Comparison of ENCODE assay signal across 12 cellular contexts in genomic region chr9:89277454-89277853, GRCh38. TPM values are rescaled to one million over a fixed set of nuclear protein-coding genes. Genes with fewer than 3 reads are reported as not detected.
A peak's percentile ranks its signal among the peaks of the same experiment; 100 is the strongest.
DNase-seq lines count a peak whose midpoint lies in the region; ATAC-seq and TF ChIP-seq lines count a peak whose summit lies in the region.
"Had no signal": no experiment of that assay in that cellular context is flagged by ENCODE, and none has a peak within 500 bp of the region (broad histone marks: within the 10 kb centered on the region; RNA-seq: fewer than 3 reads in every experiment).

No MANE protein-coding gene starts in this region.

- TF ChIP-seq CTCF in mucosa of descending colon (IDR thresholded peaks at IDR 0.05) (no peak), RWPE1 (conservative IDR thresholded peaks at IDR 0.05; ENCODE audit: low read depth) (no peak)

- no peaks in the 10 kb centered on the region for H3K4me1 ChIP-seq in mucosa of descending colon (ENCODE audit: low read depth)
- H3K4me1 ChIP-seq: testis had no signal

- CTCF ChIA-PET in RWPE1 (lab: Yijun Ruan, JAX), result interaction anchor here (0.6 kb wide), 1 partner anchor 263 kb away, joined by 3 read pairs; no protein-coding TSS in a partner anchor

- intact Hi-C loops in mucosa of descending colon (cut with DNase I, micrococcal nuclease), result no loop called here

- H3K27ac ChIP-seq in KOPT-K1 (ENCODE audit: low read depth, low read length, poor library complexity, severe bottlenecking), result peak overlapping the region; percentile 35
- no peak overlapping the region for H3K27ac ChIP-seq in substantia nigra (ENCODE audit: low read depth, low read length, poor library complexity, severe bottlenecking)
- H3K27ac ChIP-seq in RWPE1, result no peak overlapping the region
- H3K27ac ChIP-seq: ovary, testis had no signal

- H3K36me3 ChIP-seq in KOPT-K1 (ENCODE audit: insufficient read depth, low read length) (no peaks in the 10 kb centered on the region), mucosa of descending colon (ENCODE audit: low read depth) (no peaks in the 10 kb centered on the region)
- H3K36me3 ChIP-seq: ovary had no signal

- DNase-seq in astrocyte of the hippocampus (ENCODE audit: low read depth, low spot score) (peak; percentile 21), mucosa of descending colon (peak in 1 of 3 donors; percentile 26), substantia nigra (lab: John Stamatoyannopoulos, UW) (no peak), RWPE1 (ENCODE audit: low spot score) (no peak), retina (no peak)
- DNase-seq: activated CD8-positive, alpha-beta memory T cell treated with anti-CD3 and anti-CD28 coated beads for 24 hours; Kasumi-1; NCI-H526; ovary; testis had no signal

- peak; percentile 53 for ATAC-seq in GM18511 (IDR thresholded peaks at IDR 0.05; ENCODE audit: unreplicated experiment)
- ATAC-seq in mucosa of descending colon, result peak; percentile 90

- POLR2A ChIA-PET in RWPE1 (lab: Yijun Ruan, JAX; ENCODE audit: low non-redundant PET), result no interaction called here

- no peak overlapping the region for H3K4me3 ChIP-seq in mucosa of descending colon
- H3K4me3 ChIP-seq: ovary, testis had no signal

- H3K9me3 ChIP-seq in KOPT-K1 (ENCODE audit: insufficient read depth, low read length, poor library complexity, severe bottlenecking), result peaks cover 35% of the 10 kb centered on the region
- H3K9me3 ChIP-seq in mucosa of descending colon, result peaks cover 27% of the 10 kb centered on the region
- H3K9me3 ChIP-seq: testis had no signal

RNA-seq across cellular contexts. Expression of gene CKS2, which starts 33.5 kb away (rescaled TPM):
- total RNA-seq in mucosa of descending colon, result 10 to 100 TPM; 13.1 to 49.2 (median 15.4) TPM

RNA-seq across cellular contexts. Expression of gene SECISBP2, which starts 40.8 kb away (rescaled TPM):
- 10 to 100 TPM; 49.4 to 68.0 (median 50.2) TPM for total RNA-seq in mucosa of descending colon
